Comparison of ENCODE assay signal across 12 cellular contexts in genomic region chr3:149367021-149367840, GRCh38. TPM values are rescaled to one million over a fixed set of nuclear protein-coding genes. Genes with fewer than 3 reads are reported as not detected.
DNase-seq lines count a peak whose midpoint lies in the region; ATAC-seq and TF ChIP-seq lines count a peak whose summit lies in the region.
"Had no signal": no experiment of that assay in that cellular context is flagged by ENCODE, and none has a peak within 500 bp of the region (broad histone marks: within the 10 kb centered on the region; RNA-seq: fewer than 3 reads in every experiment).

No MANE protein-coding gene starts in this region.

- H3K9me3 Mint-ChIP-seq in activated CD4-positive, alpha-beta T cell treated with anti-CD3 and anti-CD28 coated beads, Interleukin-2, amount 10 ng/mL, durations not matched to agents 24 days and 14 days: no peaks in the 10 kb centered on the region
- H3K9me3 Mint-ChIP-seq in stimulated activated naive CD8-positive, alpha-beta T cell treated with anti-CD3 and anti-CD28 coated beads, Interleukin-15, amount 100 ng/mL, for 72 hours: no peaks in the 10 kb centered on the region

- H3K36me3 Mint-ChIP-seq in activated CD4-positive, alpha-beta T cell treated with anti-CD3 and anti-CD28 coated beads, Interleukin-2, amount 10 ng/mL, durations not matched to agents 24 days and 14 days (ENCODE audit: low read depth): no peaks in the 10 kb centered on the region

- H3K27me3 Mint-ChIP-seq in activated CD4-positive, alpha-beta T cell treated with anti-CD3 and anti-CD28 coated beads, Interleukin-2, amount 10 ng/mL, durations not matched to agents 24 days and 14 days: peaks cover 9% of the 10 kb centered on the region
- peaks cover 14% of the 10 kb centered on the region for H3K27me3 Mint-ChIP-seq in stimulated activated naive CD8-positive, alpha-beta T cell treated with anti-CD3 and anti-CD28 coated beads, Interleukin-15, amount 100 ng/mL, for 72 hours

- no peak overlapping the region for H3K4me3 Mint-ChIP-seq in activated CD4-positive, alpha-beta T cell treated with anti-CD3 and anti-CD28 coated beads, Interleukin-2, amount 10 ng/mL, durations not matched to agents 24 days and 14 days
- no peak overlapping the region for H3K4me3 Mint-ChIP-seq in stimulated activated naive CD8-positive, alpha-beta T cell treated with anti-CD3 and anti-CD28 coated beads, Interleukin-15, amount 100 ng/mL, for 72 hours

- no peak overlapping the region for H3K4me3 ChIP-seq in foreskin fibroblast (ENCODE audit: low read depth in 1 of 2, low read length in 2 of 2)
- H3K4me3 ChIP-seq: BLaER1 had no signal

- H3K4me1 Mint-ChIP-seq in activated CD4-positive, alpha-beta T cell treated with anti-CD3 and anti-CD28 coated beads, Interleukin-2, amount 10 ng/mL, durations not matched to agents 24 days and 14 days: peaks cover 5% of the 10 kb centered on the region
- H3K4me1 Mint-ChIP-seq in stimulated activated naive CD8-positive, alpha-beta T cell treated with anti-CD3 and anti-CD28 coated beads, Interleukin-15, amount 100 ng/mL, for 72 hours: peaks cover 11% of the 10 kb centered on the region

- no peak for TF ChIP-seq CTCF in foreskin fibroblast (IDR thresholded peaks at IDR 0.05; ENCODE audit: low read depth, low read length)

- intact Hi-C loops in activated CD4-positive, alpha-beta T cell treated with anti-CD3 and anti-CD28 coated beads, Interleukin-2, amount 10 ng/mL, durations not matched to agents 24 days and 14 days (cut with micrococcal nuclease): no loop called here

- peak overlapping the region; percentile 44 for H3K27ac Mint-ChIP-seq in activated CD4-positive, alpha-beta T cell treated with anti-CD3 and anti-CD28 coated beads, Interleukin-2, amount 10 ng/mL, durations not matched to agents 24 days and 14 days
- peak overlapping the region in 1 of 2 donors; percentile 55 for H3K27ac Mint-ChIP-seq in stimulated activated naive CD8-positive, alpha-beta T cell treated with anti-CD3 and anti-CD28 coated beads, Interleukin-15, amount 100 ng/mL, for 72 hours

- ATAC-seq in stimulated activated naive CD8-positive, alpha-beta T cell treated with anti-CD3 and anti-CD28 coated beads, Interleukin-15, amount 100 ng/mL, for 72 hours: peak; percentile 85
- no peak for ATAC-seq in GM21423 (IDR thresholded peaks at IDR 0.05; ENCODE audit: unreplicated experiment)

- DNase-seq in activated CD4-positive, alpha-beta T cell treated with anti-CD3 and anti-CD28 coated beads, Interleukin-2, amount 10 ng/mL, durations not matched to agents 24 days and 14 days: no peak
- no peak for DNase-seq in activated CD4-positive, alpha-beta T cell treated with anti-CD3 and anti-CD28 coated beads for 4 hours
- peak; percentile 87 for DNase-seq in RKO (ENCODE audit: low spot score)
- DNase-seq in foreskin fibroblast: peak; percentile 45 to 63
- peak in 1 of 2 donors; percentile 18 for DNase-seq in stimulated activated naive CD8-positive, alpha-beta T cell treated with anti-CD3 and anti-CD28 coated beads, Interleukin-15, amount 100 ng/mL, for 72 hours
- DNase-seq in SHP77 treated with DMSO at 0.1 percent for 48 hours (lab: John Stamatoyannopoulos, UW): no peak
- no peak for DNase-seq in GOT3 (lab: John Stamatoyannopoulos, UW)
- DNase-seq: foreskin melanocyte, MV-4-11 had no signal

RNA-seq across cellular contexts. Expression of gene TM4SF1, which starts 10.2 kb away (rescaled TPM):
- total RNA-seq in activated CD4-positive, alpha-beta T cell treated with anti-CD3 and anti-CD28 coated beads, Interleukin-2, amount 10 ng/mL, durations not matched to agents 24 days and 14 days: 0.26 and 0.28 TPM in 2 replicates
- total RNA-seq: activated CD8-positive, alpha-beta memory T cell treated with anti-CD3 and anti-CD28 coated beads for 36 hours had no signal

RNA-seq across cellular contexts. Expression of gene TM4SF18, which starts 33.8 kb away (rescaled TPM):
- not detected in 2 replicates for total RNA-seq in activated CD4-positive, alpha-beta T cell treated with anti-CD3 and anti-CD28 coated beads, Interleukin-2, amount 10 ng/mL, durations not matched to agents 24 days and 14 days
- total RNA-seq: activated CD8-positive, alpha-beta memory T cell treated with anti-CD3 and anti-CD28 coated beads for 36 hours had no signal

Comparison
In these comparisons a context has a peak if more than half of its experiments do, and no peak if none do; other contexts are left out.
1. DNase-seq: peak in RKO (single experiment) and foreskin fibroblast (2 of 2); none in activated CD4-positive, alpha-beta T cell treated with anti-CD3 and anti-CD28 coated beads, Interleukin-2, amount 10 ng/mL, durations not matched to agents 24 days and 14 days (single experiment), activated CD4-positive, alpha-beta T cell treated with anti-CD3 and anti-CD28 coated beads for 4 hours (0 of 2), SHP77 treated with DMSO at 0.1 percent for 48 hours (single experiment) and GOT3 (single experiment).